Comparison of ENCODE assay signal across 26 cellular contexts in genomic region chr10:76631054-76631453, GRCh38.
"Had no signal": no experiment of that assay in that cellular context is flagged by ENCODE, and none has a peak within 500 bp of the region (broad histone marks: within the 10 kb centered on the region; RNA-seq: fewer than 3 reads in every experiment).

No MANE protein-coding gene starts in this region.

- H3K4me3 ChIP-seq: ovary, psoas muscle, right lobe of liver, skin epidermis, smooth muscle cell, spleen, stomach, thoracic aorta, thyroid gland, tibial nerve, upper lobe of left lung, vagina had no signal

- H3K27me3 ChIP-seq: ovary, right lobe of liver, stomach, thyroid gland, tibial nerve, upper lobe of left lung, vagina had no signal

- H3K9ac ChIP-seq: parathyroid adenoma had no signal

- H3K9me3 ChIP-seq: ovary, psoas muscle, right lobe of liver, spleen, stomach, thoracic aorta, thyroid gland, tibial nerve, upper lobe of left lung, vagina had no signal

- H3K27ac ChIP-seq: ovary, parathyroid adenoma, psoas muscle, right lobe of liver, skin epidermis, spleen, stomach, thoracic aorta, thyroid gland, upper lobe of left lung, vagina had no signal

- ATAC-seq: naive thymus-derived CD4-positive, alpha-beta T cell; natural killer cell; psoas muscle; right cardiac atrium; right lobe of liver; stimulated activated memory B cell treated with anti-CD40 and anti-IgM and Interleukin-4, amounts not matched to agents 10 μg/mL and 1 μg/mL and 100 μg/mL, for 72 hours had no signal

- H3K36me3 ChIP-seq: ovary, right lobe of liver, spleen, stomach, thoracic aorta, thyroid gland, tibial nerve, upper lobe of left lung, vagina had no signal

- H3K79me2 ChIP-seq: parathyroid adenoma had no signal

- H3K4me2 ChIP-seq: smooth muscle cell had no signal

- H3K4me1 ChIP-seq: parathyroid adenoma, psoas muscle, right lobe of liver, spleen, thyroid gland, upper lobe of left lung had no signal

- DNase-seq: naive thymus-derived CD4-positive, alpha-beta T cell; natural killer cell; occipital lobe; ovary; posterior cingulate gyrus; psoas muscle; right cardiac atrium; right lobe of liver; spleen; stimulated activated CD4-positive, alpha-beta T cell treated with anti-CD3 and anti-CD28 coated beads, Interleukin-12 subunit alpha, Interleukin-12 subunit beta, amount 100 ng/mL, for 4 hours; stimulated activated CD4-positive, alpha-beta T cell treated with anti-CD3 and anti-CD28 coated beads, Interleukin-1b, Interleukin-23, amount 100 ng/mL, for 48 hours; stimulated activated CD4-positive, alpha-beta T cell treated with anti-CD3 and anti-CD28 coated beads, Interleukin-4, amount 100 ng/mL, for 1 hour; stimulated activated CD4-positive, alpha-beta T cell treated with anti-CD3 and anti-CD28 coated beads, Interleukin-4, amount 100 ng/mL, for 4 hours; stimulated activated CD8-positive, alpha-beta memory T cell treated with anti-CD3 and anti-CD28 coated beads, Interleukin-4, amount 100 ng/mL, for 48 hours; stimulated activated naive CD4-positive, alpha-beta T cell treated with Interleukin-2 at 50 U/mL for 16 hours; stomach; thyroid gland; trophoblast cell; upper lobe of left lung had no signal
